In the genomic region with DNA sequence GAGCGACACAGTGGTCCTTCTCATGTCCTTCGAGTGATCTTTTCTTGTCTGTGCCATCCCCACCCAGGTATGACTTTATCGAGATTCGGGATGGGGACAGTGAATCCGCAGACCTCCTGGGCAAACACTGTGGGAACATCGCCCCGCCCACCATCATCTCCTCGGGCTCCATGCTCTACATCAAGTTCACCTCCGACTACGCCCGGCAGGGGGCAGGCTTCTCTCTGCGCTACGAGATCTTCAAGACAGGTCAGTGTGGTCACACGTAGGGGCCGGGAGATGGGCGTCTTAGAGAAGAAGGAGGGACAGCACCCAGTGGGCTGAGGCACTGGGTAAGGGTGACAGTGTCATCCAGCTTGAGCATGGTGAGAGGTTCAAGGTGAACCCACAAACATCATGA, we compare ENCODE assay signal across 14 cellular contexts. TPM values are rescaled to one million over a fixed set of nuclear protein-coding genes. Genes with fewer than 3 reads are reported as not detected.
DNase-seq lines count a peak whose midpoint lies in the region; TF ChIP-seq lines count a peak whose summit lies in the region.
"Had no signal": no experiment of that assay in that cellular context is flagged by ENCODE, and none has a peak within 500 bp of the region (broad histone marks: within the 10 kb centered on the region; RNA-seq: fewer than 3 reads in every experiment).

No MANE protein-coding gene starts in this region.

- no peak overlapping the region for H3K27ac Mint-ChIP-seq in endodermal cell
- H3K27ac Mint-ChIP-seq in nephron progenitor cell = peak overlapping the region; percentile 78
- H3K27ac Mint-ChIP-seq: immature natural killer cell had no signal

- in situ Hi-C loops in HAP-1 (cut with MboI; ENCODE audit: low sequenced_read_pairs) = no loop called here

- H3K4me1 Mint-ChIP-seq in endodermal cell (peaks cover 65% of the 10 kb centered on the region), nephron progenitor cell (peaks cover 76% of the 10 kb centered on the region)
- H3K4me1 Mint-ChIP-seq: immature natural killer cell had no signal

- H3K9me3 Mint-ChIP-seq in endodermal cell (no peaks in the 10 kb centered on the region), nephron progenitor cell (no peaks in the 10 kb centered on the region)
- H3K9me3 Mint-ChIP-seq: immature natural killer cell had no signal

- no peak overlapping the region for H3K27ac ChIP-seq in endodermal cell (ENCODE audit: low read depth, low read length)
- H3K27ac ChIP-seq: pancreas had no signal

- H3K27me3 Mint-ChIP-seq in endodermal cell (ENCODE audit: insufficient read depth) (no peaks in the 10 kb centered on the region), nephron progenitor cell (ENCODE audit: low read depth, poor library complexity) (peaks cover 2% of the 10 kb centered on the region)

- H3K4me3 ChIP-seq in endodermal cell (ENCODE audit: low read length) = no peak overlapping the region
- H3K4me3 ChIP-seq in HAP-1 = no peak overlapping the region
- H3K4me3 ChIP-seq: pancreas had no signal

- no peak overlapping the region for H3K4me3 Mint-ChIP-seq in endodermal cell
- no peak overlapping the region for H3K4me3 Mint-ChIP-seq in nephron progenitor cell
- H3K4me3 Mint-ChIP-seq: immature natural killer cell had no signal

- 94 to 96% methylated on average over 13 to 16 of the region's 16 CpGs for WGBS in endodermal cell (ENCODE audit: insufficient coverage in 1 of 2, insufficient read length in 1 of 2), 2 experiments

- H3K36me3 Mint-ChIP-seq in endodermal cell (ENCODE audit: low read depth) (peaks cover 31% of the 10 kb centered on the region), nephron progenitor cell (ENCODE audit: low read depth) (peaks cover 54% of the 10 kb centered on the region)
- H3K36me3 Mint-ChIP-seq: immature natural killer cell had no signal

- H3K9me3 ChIP-seq in endodermal cell (ENCODE audit: control insufficient read depth, low read length) = no peaks in the 10 kb centered on the region
- no peaks in the 10 kb centered on the region for H3K9me3 ChIP-seq in HAP-1
- H3K9me3 ChIP-seq: pancreas had no signal

- TF ChIP-seq CTCF in endodermal cell (conservative IDR thresholded peaks at IDR 0.05) = peak; percentile 74
- TF ChIP-seq CTCF in nephron progenitor cell (IDR thresholded peaks at IDR 0.05) = no peak

- H3K27me3 ChIP-seq in endodermal cell (ENCODE audit: control insufficient read depth, insufficient read depth, low read length, poor library complexity, severe bottlenecking) (no peaks in the 10 kb centered on the region), HAP-1 (ENCODE audit: low read depth) (no peaks in the 10 kb centered on the region)
- H3K27me3 ChIP-seq: pancreas had no signal

- no peak overlapping the region for H3K9ac ChIP-seq in endodermal cell (ENCODE audit: extremely low read depth, low read length, poor library complexity, severe bottlenecking)

- DNase-seq in COLO829 (ENCODE audit: low spot score) = peak; percentile 69
- peak; percentile 45 for DNase-seq in LoVo (ENCODE audit: low spot score)
- DNase-seq in endodermal cell = peak; percentile 87
- no peak for DNase-seq in nephron progenitor cell
- no peak for DNase-seq in middle frontal gyrus (ENCODE audit: extremely low spot score, low spot score)
- no peak for DNase-seq in kidney glomerular epithelial cell (lab: John Stamatoyannopoulos, UW)
- DNase-seq in HAP-1 (ENCODE audit: low spot score in 2 of 2) = no peak
- no peak for DNase-seq in NCI-H1092 (lab: John Stamatoyannopoulos, UW)
- DNase-seq: activated effector memory CD4-positive, alpha-beta T cell treated with Interleukin-2 at 50 U/mL for 16 hours; DND-41; immature natural killer cell; NCI-H1105; NK-92 treated with Interleukin-12 subunit alpha and Interleukin-12 subunit beta, amount 100 ng/mL, for 24 hours; pancreas had no signal

- H3K4me1 ChIP-seq in endodermal cell (ENCODE audit: control insufficient read depth, insufficient read depth, low read length) = peaks cover 35% of the 10 kb centered on the region
- H3K4me1 ChIP-seq in HAP-1 = peaks cover 2% of the 10 kb centered on the region; the same call in 1 of the 2 replicates
- H3K4me1 ChIP-seq: pancreas had no signal

- peaks cover 39% of the 10 kb centered on the region for H3K36me3 ChIP-seq in endodermal cell (ENCODE audit: control insufficient read depth, insufficient read depth, low read length)
- no peaks in the 10 kb centered on the region for H3K36me3 ChIP-seq in HAP-1 (replicated peaks)
- H3K36me3 ChIP-seq: pancreas had no signal

RNA-seq across cellular contexts. Expression of gene NRP2, which starts 33.8 kb away (rescaled TPM):
- total RNA-seq in endodermal cell = 10 to 100 TPM; 69.7 to 92.4 TPM
- polyA plus RNA-seq in endodermal cell (2013, experiment 1 of 2) = 79.4 TPM
- 80.4 TPM for polyA plus RNA-seq in endodermal cell (2013, experiment 2 of 2)
- polyA plus RNA-seq: immature natural killer cell had no signal

Comparison
In these comparisons a context has a peak if more than half of its experiments do, and no peak if none do; other contexts are left out.
1. DNase-seq: peak in COLO829 (single experiment), LoVo (single experiment) and endodermal cell (single experiment); none in nephron progenitor cell (single experiment), middle frontal gyrus (single experiment), kidney glomerular epithelial cell (single experiment), HAP-1 (0 of 2) and NCI-H1092 (single experiment).